ENCODE assay signal across 8 cellular contexts in genomic region chr11:96306933-96307747, GRCh38. TPM values are rescaled to one million over a fixed set of nuclear protein-coding genes. Genes with fewer than 3 reads are reported as not detected.
A peak's percentile ranks its signal among the peaks of the same experiment; 100 is the strongest.
DNase-seq lines count a peak whose midpoint lies in the region; ATAC-seq lines count a peak whose summit lies in the region.

No MANE protein-coding gene starts in this region.

- no peaks in the 10 kb centered on the region for H3K36me3 Mint-ChIP-seq in activated naive CD4-positive, alpha-beta T cell treated with anti-CD3 and anti-CD28 coated beads, Interleukin-2, amount 50 U/mL, for 72 hours

- DNase-seq in DMS 273 treated with DMSO at 0.1 percent for 48 hours (lab: John Stamatoyannopoulos, UW) (peak; percentile 93), NCI-H1105 treated with DMSO at 0.1 percent for 48 hours (lab: John Stamatoyannopoulos, UW) (peak; percentile 92), globus pallidus (ENCODE audit: low spot score) (peak; percentile 69), non-pigmented ciliary epithelial cell (ENCODE audit: low read depth) (peak; percentile 99), cortex of kidney (lab: John Stamatoyannopoulos, UW) (no peak), cerebellar nuclear complex (lab: John Stamatoyannopoulos, UW) (no peak)
- DNase-seq in activated naive CD4-positive, alpha-beta T cell treated with anti-CD3 and anti-CD28 coated beads, Interleukin-2, amount 50 U/mL, for 72 hours (ENCODE audit: low spot score in 2 of 2), result no peak

- H3K27ac Mint-ChIP-seq in activated naive CD4-positive, alpha-beta T cell treated with anti-CD3 and anti-CD28 coated beads, Interleukin-2, amount 50 U/mL, for 72 hours, result peak overlapping the region; percentile 76 to 83

- ATAC-seq in activated naive CD4-positive, alpha-beta T cell treated with anti-CD3 and anti-CD28 coated beads, Interleukin-2, amount 50 U/mL, for 72 hours, result peak; percentile 64 to 73
- no peak for ATAC-seq in GM21825 (IDR thresholded peaks at IDR 0.05; ENCODE audit: unreplicated experiment)

- no peaks in the 10 kb centered on the region for H3K9me3 Mint-ChIP-seq in activated naive CD4-positive, alpha-beta T cell treated with anti-CD3 and anti-CD28 coated beads, Interleukin-2, amount 50 U/mL, for 72 hours

RNA-seq across cellular contexts. Expression of gene MAML2, which starts 35.9 kb away (rescaled TPM):
- total RNA-seq in activated naive CD4-positive, alpha-beta T cell treated with anti-CD3 and anti-CD28 coated beads, Interleukin-2, amount 50 U/mL, for 72 hours, result 10 to 100 TPM; 26.5 to 27.9 TPM

Comparison
In these comparisons a context has a peak if more than half of its experiments do, and no peak if none do; other contexts are left out.
1. DNase-seq: peak in DMS 273 treated with DMSO at 0.1 percent for 48 hours (single experiment), NCI-H1105 treated with DMSO at 0.1 percent for 48 hours (single experiment), globus pallidus (single experiment) and non-pigmented ciliary epithelial cell (single experiment); none in activated naive CD4-positive, alpha-beta T cell treated with anti-CD3 and anti-CD28 coated beads, Interleukin-2, amount 50 U/mL, for 72 hours (0 of 2), cortex of kidney (single experiment) and cerebellar nuclear complex (0 of 2).